8 cellular contexts compared by ENCODE assay signal in genomic region chr11:45847908-45848316, GRCh38. TPM values are rescaled to one million over a fixed set of nuclear protein-coding genes. Genes with fewer than 3 reads are reported as not detected.
DNase-seq lines count a peak whose midpoint lies in the region; ATAC-seq and TF ChIP-seq lines count a peak whose summit lies in the region.

No MANE protein-coding gene starts in this region.

- no peak overlapping the region for H3K4ac ChIP-seq in mesendoderm (ENCODE audit: low read depth, low read length)

- H3K4me1 ChIP-seq in DOHH2 (ENCODE audit: control insufficient read depth, low read length) (peaks cover 43% of the 10 kb centered on the region), mesendoderm (ENCODE audit: control insufficient read depth, low read depth, low read length) (no peaks in the 10 kb centered on the region)

- H2BK120ac ChIP-seq in mesendoderm (ENCODE audit: low read depth, low read length) = no peak overlapping the region

- no peaks in the 10 kb centered on the region for H3K27me3 ChIP-seq in DOHH2 (ENCODE audit: control insufficient read depth, low read length)
- H3K27me3 ChIP-seq in mesendoderm (ENCODE audit: insufficient read depth, low read length, poor library complexity) = no peaks in the 10 kb centered on the region

- peak overlapping the region; percentile 75 for H3K27ac Mint-ChIP-seq in activated B cell treated with CpG ODN at 0.5 μM for 24 hours
- peak overlapping the region; percentile 91 to 97 for H3K27ac Mint-ChIP-seq in effector memory CD8-positive, alpha-beta T cell
- H3K27ac Mint-ChIP-seq in stimulated activated naive B cell treated with anti-CD40 and anti-IgM and Interleukin-4, amounts not matched to agents 10 μg/mL and 1 μg/mL and 100 μg/mL, for 72 hours = peak overlapping the region; percentile 95

- no peaks in the 10 kb centered on the region for H3K27me3 Mint-ChIP-seq in activated B cell treated with CpG ODN at 0.5 μM for 24 hours
- H3K27me3 Mint-ChIP-seq in effector memory CD8-positive, alpha-beta T cell = peaks cover 0 to 7% of the 10 kb centered on the region in 2 donors
- H3K27me3 Mint-ChIP-seq in stimulated activated naive B cell treated with anti-CD40 and anti-IgM and Interleukin-4, amounts not matched to agents 10 μg/mL and 1 μg/mL and 100 μg/mL, for 72 hours = no peaks in the 10 kb centered on the region

- peaks cover 71% of the 10 kb centered on the region for H3K4me1 Mint-ChIP-seq in activated B cell treated with CpG ODN at 0.5 μM for 24 hours
- H3K4me1 Mint-ChIP-seq in effector memory CD8-positive, alpha-beta T cell (ENCODE audit: low read depth in 2 of 2) = peaks cover 38 to 43% of the 10 kb centered on the region in 2 donors
- H3K4me1 Mint-ChIP-seq in stimulated activated naive B cell treated with anti-CD40 and anti-IgM and Interleukin-4, amounts not matched to agents 10 μg/mL and 1 μg/mL and 100 μg/mL, for 72 hours = peaks cover 57 to 75% of the 10 kb centered on the region in 2 donors

- H3K79me2 ChIP-seq in DOHH2 (ENCODE audit: control insufficient read depth, low read length) (peaks cover 52% of the 10 kb centered on the region), mesendoderm (ENCODE audit: control insufficient read depth, insufficient read depth, low read length) (no peaks in the 10 kb centered on the region)

- no peaks in the 10 kb centered on the region; the same call in 1 of the 2 replicates for H3K36me3 ChIP-seq in DOHH2 (ENCODE audit: control insufficient read depth, low read length)
- no peaks in the 10 kb centered on the region for H3K36me3 ChIP-seq in mesendoderm (ENCODE audit: control insufficient read depth, insufficient read depth, low read length)

- WGBS in mesendoderm (ENCODE audit: extremely low coverage, insufficient coverage, low lambda C conversion rate) = no CpG with 5 or more reads among the region's 16 CpGs

- intact Hi-C loops in activated B cell treated with CpG ODN at 0.5 μM for 24 hours (cut with micrococcal nuclease) = loop anchor here (1.0 to 10.0 kb wide), 9 partner anchors 29 to 767 kb away; partner anchors contain the start of genes ATG13, DGKZ, HARBI1 and MAPK8IP1

- H3K4me2 ChIP-seq in DOHH2 (ENCODE audit: low read length) (peak overlapping the region; percentile 85), mesendoderm (ENCODE audit: low read length) (peak overlapping the region; percentile 96)

- TF ChIP-seq CTCF in DOHH2 (IDR thresholded peaks at IDR 0.05; ENCODE audit: low read depth, low read length, poor library complexity, severe bottlenecking) (peak; percentile 39), activated B cell treated with CpG ODN at 0.5 μM for 24 hours (IDR thresholded peaks at IDR 0.05) (no peak)

- no peak overlapping the region for H2BK15ac ChIP-seq in mesendoderm (replicated peaks; ENCODE audit: low read depth)

- no peak overlapping the region for H3K23ac ChIP-seq in mesendoderm (ENCODE audit: low read length)

- peak; percentile 48 for DNase-seq in LHCN-M2 (ENCODE audit: low read depth)
- no peak for DNase-seq in activated B cell treated with CpG ODN at 0.5 μM for 24 hours
- DNase-seq in effector memory CD8-positive, alpha-beta T cell = peak; percentile 32 to 54 (median 37)
- DNase-seq in mesendoderm = peak; percentile 90
- DNase-seq in stimulated activated naive B cell treated with anti-CD40 and anti-IgM and Interleukin-4, amounts not matched to agents 10 μg/mL and 1 μg/mL and 100 μg/mL, for 72 hours = peak; percentile 32

- H4K8ac ChIP-seq in mesendoderm (ENCODE audit: low read depth, low read length) = no peak overlapping the region

- H2AK5ac ChIP-seq in mesendoderm (ENCODE audit: low read length) = no peak overlapping the region

- H3K27ac ChIP-seq in DOHH2 (ENCODE audit: low read depth, low read length) (no peak overlapping the region), mesendoderm (ENCODE audit: low read depth, low read length) (no peak overlapping the region)

- H3K36me3 Mint-ChIP-seq in activated B cell treated with CpG ODN at 0.5 μM for 24 hours (ENCODE audit: low read depth) = peaks cover 14% of the 10 kb centered on the region
- peaks cover 35% of the 10 kb centered on the region for H3K36me3 Mint-ChIP-seq in effector memory CD8-positive, alpha-beta T cell (ENCODE audit: insufficient read depth)
- peaks cover 6 to 10% of the 10 kb centered on the region in 2 donors for H3K36me3 Mint-ChIP-seq in stimulated activated naive B cell treated with anti-CD40 and anti-IgM and Interleukin-4, amounts not matched to agents 10 μg/mL and 1 μg/mL and 100 μg/mL, for 72 hours

- H3K4me3 Mint-ChIP-seq in activated B cell treated with CpG ODN at 0.5 μM for 24 hours = peak overlapping the region; percentile 85
- H3K4me3 Mint-ChIP-seq in effector memory CD8-positive, alpha-beta T cell = peak overlapping the region; percentile 83 to 87
- H3K4me3 Mint-ChIP-seq in stimulated activated naive B cell treated with anti-CD40 and anti-IgM and Interleukin-4, amounts not matched to agents 10 μg/mL and 1 μg/mL and 100 μg/mL, for 72 hours = peak overlapping the region; percentile 85 to 88

- no peak overlapping the region for H4K5ac ChIP-seq in mesendoderm (ENCODE audit: low read length)

- POLR2A ChIA-PET in activated B cell treated with CpG ODN at 0.5 μM for 24 hours (lab: Charles Lee) = interaction anchor here (0.5 to 2.6 kb wide), 7 partner anchors 30 to 904 kb away, joined by 3 to 29 read pairs (median 22); partner anchors contain the start of genes PEX16 and SLC35C1

- H3K4me3 ChIP-seq in DOHH2 (ENCODE audit: low read length) (peak overlapping the region; percentile 87), mesendoderm (ENCODE audit: low read length) (peak overlapping the region; percentile 90)

- H3K9me3 Mint-ChIP-seq in activated B cell treated with CpG ODN at 0.5 μM for 24 hours = no peaks in the 10 kb centered on the region
- H3K9me3 Mint-ChIP-seq in effector memory CD8-positive, alpha-beta T cell = no peaks in the 10 kb centered on the region
- no peaks in the 10 kb centered on the region for H3K9me3 Mint-ChIP-seq in stimulated activated naive B cell treated with anti-CD40 and anti-IgM and Interleukin-4, amounts not matched to agents 10 μg/mL and 1 μg/mL and 100 μg/mL, for 72 hours

- peak overlapping the region; percentile 97 for H3K56ac ChIP-seq in mesendoderm (ENCODE audit: low read length)

- peak overlapping the region; percentile 86 for H3K9ac ChIP-seq in mesendoderm (ENCODE audit: low read length)

- H3K79me1 ChIP-seq in mesendoderm (ENCODE audit: low read length) = peaks cover 5% of the 10 kb centered on the region

- H3F3A ChIP-seq in DOHH2 (ENCODE audit: control insufficient read depth, insufficient read depth) = no peaks in the 10 kb centered on the region

- H3K9me3 ChIP-seq in DOHH2 (ENCODE audit: control insufficient read depth, insufficient read depth, low read length) = no peaks in the 10 kb centered on the region

- ATAC-seq in GM21723 (IDR thresholded peaks at IDR 0.05; ENCODE audit: unreplicated experiment) (peak; percentile 20), activated B cell treated with CpG ODN at 0.5 μM for 24 hours (ENCODE audit: low read depth) (peak; percentile 2), HG03039 (IDR thresholded peaks at IDR 0.05; ENCODE audit: unreplicated experiment) (no peak)
- peak; percentile 14 for ATAC-seq in effector memory CD8-positive, alpha-beta T cell (replicated peaks)
- ATAC-seq in stimulated activated naive B cell treated with anti-CD40 and anti-IgM and Interleukin-4, amounts not matched to agents 10 μg/mL and 1 μg/mL and 100 μg/mL, for 72 hours (replicated peaks) = peak; percentile 21 to 25

- H2BK5ac ChIP-seq in mesendoderm (ENCODE audit: low read length) = no peak overlapping the region

- H4K20me1 ChIP-seq in DOHH2 (ENCODE audit: control insufficient read depth, insufficient read depth, low read depth, low read length) = peaks cover 24% of the 10 kb centered on the region

- H3K18ac ChIP-seq in mesendoderm (ENCODE audit: low read length) = no peak overlapping the region

- H3K9me2 ChIP-seq in DOHH2 (replicated peaks; ENCODE audit: control insufficient read depth, low read length) = no peaks in the 10 kb centered on the region

- CTCF ChIA-PET in activated B cell treated with CpG ODN at 0.5 μM for 24 hours (lab: Charles Lee) = interaction anchor here (2.1 kb wide), 1 partner anchor 76 kb away, joined by 9 read pairs; no protein-coding TSS in a partner anchor

RNA-seq across cellular contexts. Expression of gene CRY2, which starts 0.6 kb away (rescaled TPM):
- total RNA-seq in LHCN-M2 (2014; rRNA removed) (6.4 and 6.9 TPM in 2 replicates), activated B cell treated with CpG ODN at 0.5 μM for 24 hours (47.5 and 56.8 TPM in 2 replicates)
- polyA plus RNA-seq in LHCN-M2 (2012) = 5.3 TPM
- polyA plus RNA-seq in mesendoderm (2013, experiment 1 of 2) = 5.1 TPM
- polyA plus RNA-seq in mesendoderm (2013, experiment 2 of 2) = 5.1 TPM

RNA-seq across cellular contexts. Expression of gene MAPK8IP1, which starts 37.5 kb away (rescaled TPM):
- 10.3 and 11.7 TPM in 2 replicates for total RNA-seq in LHCN-M2 (2014; rRNA removed)
- polyA plus RNA-seq in LHCN-M2 (2012) = 6.1 TPM
- 1.9 and 3.4 TPM in 2 replicates for total RNA-seq in activated B cell treated with CpG ODN at 0.5 μM for 24 hours
- 14.5 TPM for polyA plus RNA-seq in mesendoderm (2013, experiment 1 of 2)
- 15.2 TPM for polyA plus RNA-seq in mesendoderm (2013, experiment 2 of 2)

RNA-seq across cellular contexts. Expression of gene SLC35C1, which starts 43.0 kb away (rescaled TPM):
- total RNA-seq in LHCN-M2 (2014; rRNA removed) (9.6 and 10.8 TPM in 2 replicates), activated B cell treated with CpG ODN at 0.5 μM for 24 hours (8.6 and 8.8 TPM in 2 replicates)
- 17.9 TPM for polyA plus RNA-seq in LHCN-M2 (2012)
- 7.2 TPM for polyA plus RNA-seq in mesendoderm (2013, experiment 1 of 2)
- 7.3 TPM for polyA plus RNA-seq in mesendoderm (2013, experiment 2 of 2)

RNA-seq across cellular contexts. Expression of gene FREY1, which starts 59.2 kb away (rescaled TPM):
- 0.63 TPM in 1 of 2 replicates, not detected in the other for total RNA-seq in LHCN-M2 (2014; rRNA removed)
- 0.16 TPM for polyA plus RNA-seq in LHCN-M2 (2012)
- total RNA-seq in activated B cell treated with CpG ODN at 0.5 μM for 24 hours = 3.9 and 4.6 TPM in 2 replicates
- 0.38 TPM for polyA plus RNA-seq in mesendoderm (2013, experiment 1 of 2)
- 0.34 TPM for polyA plus RNA-seq in mesendoderm (2013, experiment 2 of 2)
